ENCODE assay signal across 6 cellular contexts in genomic region chr19:3479177-3479818, GRCh38. TPM values are rescaled to one million over a fixed set of nuclear protein-coding genes. Genes with fewer than 3 reads are reported as not detected.
A peak's percentile ranks its signal among the peaks of the same experiment; 100 is the strongest.
DNase-seq lines count a peak whose midpoint lies in the region; ATAC-seq lines count a peak whose summit lies in the region.

No MANE protein-coding gene starts in this region.

- no peak overlapping the region for H3K27ac Mint-ChIP-seq in activated CD4-positive, alpha-beta memory T cell treated with anti-CD3 and anti-CD28 coated beads for 36 hours

- CTCF ChIA-PET in activated CD4-positive, alpha-beta memory T cell treated with anti-CD3 and anti-CD28 coated beads for 36 hours (lab: Charles Lee), result interaction anchor here (0.6 to 1.9 kb wide), 4 partner anchors 8 to 219 kb away, joined by 3 to 8 read pairs (median 4); no protein-coding TSS in a partner anchor

- intact Hi-C loops in activated CD4-positive, alpha-beta memory T cell treated with anti-CD3 and anti-CD28 coated beads for 36 hours (cut with micrococcal nuclease), result no loop called here
- intact Hi-C loops in posterior vena cava (cut with DNase I), result loop anchor here in 1 of 2 donors (5.0 kb wide), 1 partner anchor 157 kb away; no protein-coding TSS in a partner anchor

- no peaks in the 10 kb centered on the region for H3K36me3 Mint-ChIP-seq in activated CD4-positive, alpha-beta memory T cell treated with anti-CD3 and anti-CD28 coated beads for 36 hours

- DNase-seq in NCI-H2227 (lab: John Stamatoyannopoulos, UW; ENCODE audit: unreplicated experiment) (peak; percentile 32), NCI-H2227 treated with DMSO at 0.1 percent for 48 hours (lab: John Stamatoyannopoulos, UW) (no peak), posterior vena cava (ENCODE audit: low spot score) (no peak)
- peak; percentile 60 for DNase-seq in activated CD4-positive, alpha-beta memory T cell treated with anti-CD3 and anti-CD28 coated beads for 36 hours
- DNase-seq in stimulated activated CD4-positive, alpha-beta T cell treated with anti-CD3 and anti-CD28 coated beads, Interleukin-4, amount 100 ng/mL, for 24 hours, result peak; percentile 41

- no peaks in the 10 kb centered on the region for H3K9me3 Mint-ChIP-seq in activated CD4-positive, alpha-beta memory T cell treated with anti-CD3 and anti-CD28 coated beads for 36 hours

- POLR2A ChIA-PET in activated CD4-positive, alpha-beta memory T cell treated with anti-CD3 and anti-CD28 coated beads for 36 hours (lab: Charles Lee), result no interaction called here

- no peak overlapping the region for H3K4me3 Mint-ChIP-seq in activated CD4-positive, alpha-beta memory T cell treated with anti-CD3 and anti-CD28 coated beads for 36 hours

- H3K4me1 Mint-ChIP-seq in activated CD4-positive, alpha-beta memory T cell treated with anti-CD3 and anti-CD28 coated beads for 36 hours (ENCODE audit: low read depth), result peaks cover 7% of the 10 kb centered on the region

- H3K27me3 Mint-ChIP-seq in activated CD4-positive, alpha-beta memory T cell treated with anti-CD3 and anti-CD28 coated beads for 36 hours, result peaks cover 2% of the 10 kb centered on the region

- ATAC-seq in HG02885 (IDR thresholded peaks at IDR 0.05; ENCODE audit: poor library complexity, unreplicated experiment), result no peak

RNA-seq across cellular contexts. Expression of gene SMIM24, which starts 1.0 kb away (rescaled TPM):
- total RNA-seq in activated CD4-positive, alpha-beta memory T cell treated with anti-CD3 and anti-CD28 coated beads for 36 hours, result not detected
- not detected for total RNA-seq in posterior vena cava

RNA-seq across cellular contexts. Expression of gene SMIM44, which starts 3.9 kb away (rescaled TPM):
- not detected for total RNA-seq in activated CD4-positive, alpha-beta memory T cell treated with anti-CD3 and anti-CD28 coated beads for 36 hours
- total RNA-seq in posterior vena cava, result not detected

RNA-seq across cellular contexts. Expression of gene DOHH, which starts 21.2 kb away (rescaled TPM):
- total RNA-seq in activated CD4-positive, alpha-beta memory T cell treated with anti-CD3 and anti-CD28 coated beads for 36 hours, result 10 to 100 TPM; 15.0 to 17.0 TPM
- total RNA-seq in posterior vena cava, result 10 to 100 TPM; 10.1 to 10.7 TPM

RNA-seq across cellular contexts. Expression of gene FZR1, which starts 26.8 kb away (rescaled TPM):
- total RNA-seq in activated CD4-positive, alpha-beta memory T cell treated with anti-CD3 and anti-CD28 coated beads for 36 hours, result 10 to 100 TPM; 43.5 to 46.9 TPM
- total RNA-seq in posterior vena cava, result 10 to 100 TPM; 29.0 to 29.5 TPM

RNA-seq across cellular contexts. Expression of gene TEKTIP1, which starts 59.7 kb away (rescaled TPM):
- 1 to 10 TPM; 1.1 to 1.8 TPM for total RNA-seq in activated CD4-positive, alpha-beta memory T cell treated with anti-CD3 and anti-CD28 coated beads for 36 hours
- total RNA-seq in posterior vena cava, result 1 to 10 TPM in 1 of 2 donors, under 1 TPM in 1; 0.90 to 2.6 TPM

Comparison
In these comparisons a context has a peak if more than half of its experiments do, and no peak if none do; other contexts are left out.
1. DNase-seq: peak in NCI-H2227 (single experiment), activated CD4-positive, alpha-beta memory T cell treated with anti-CD3 and anti-CD28 coated beads for 36 hours (single experiment) and stimulated activated CD4-positive, alpha-beta T cell treated with anti-CD3 and anti-CD28 coated beads, Interleukin-4, amount 100 ng/mL, for 24 hours (single experiment); none in NCI-H2227 treated with DMSO at 0.1 percent for 48 hours (single experiment) and posterior vena cava (single experiment).